Comparison of ENCODE assay signal across 11 cellular contexts in the genomic region with DNA sequence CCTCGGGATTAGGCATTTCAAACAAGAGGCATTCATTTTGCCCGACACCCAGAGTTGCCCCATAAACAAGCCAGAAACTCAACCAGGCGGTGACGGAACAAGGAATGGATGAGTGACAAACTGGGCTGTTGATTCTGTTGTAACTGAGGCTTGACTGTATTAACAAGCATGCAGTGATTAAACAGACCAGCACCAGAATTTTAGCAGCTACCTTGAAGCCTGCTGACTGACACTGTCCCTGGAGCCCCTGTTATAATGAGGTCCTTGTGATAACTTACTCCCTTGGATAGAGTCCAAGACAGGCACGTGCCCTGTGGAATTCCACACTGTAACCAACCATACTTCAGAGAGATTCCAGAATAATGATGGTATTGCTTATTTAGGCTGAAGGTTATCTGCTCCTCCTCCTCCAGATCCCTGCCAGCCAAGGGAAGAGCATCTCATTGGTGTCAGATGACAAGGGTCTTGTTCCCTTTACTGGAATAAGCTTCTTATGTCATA.
DNase-seq lines count a peak whose midpoint lies in the region; ATAC-seq and TF ChIP-seq lines count a peak whose summit lies in the region.
"Had no signal": no experiment of that assay in that cellular context is flagged by ENCODE, and none has a peak within 500 bp of the region (broad histone marks: within the 10 kb centered on the region; RNA-seq: fewer than 3 reads in every experiment).

No MANE protein-coding gene starts in this region.

- no peak for ATAC-seq in GM21717 (IDR thresholded peaks at IDR 0.05; ENCODE audit: unreplicated experiment)

- H3K4me3 ChIP-seq in fibroblast of mammary gland (ENCODE audit: control insufficient read depth, low read depth, low read length) = no peak overlapping the region
- H3K4me3 ChIP-seq: tibial nerve had no signal

- no peak for TF ChIP-seq CTCF in fibroblast of mammary gland (conservative IDR thresholded peaks at IDR 0.05; ENCODE audit: control insufficient read depth, insufficient read depth, low read depth, low read length)

- DNase-seq in GOT3 (lab: John Stamatoyannopoulos, UW) (peak; percentile 19), NCI-H226 (peak; percentile 78), fibroblast of mammary gland (ENCODE audit: low read depth) (peak; percentile 67), pulmonary artery endothelial cell (ENCODE audit: low read depth, low spot score) (peak; percentile 47), medulla oblongata (ENCODE audit: extremely low spot score) (no peak), hypothalamus (lab: John Stamatoyannopoulos, UW) (no peak)
- DNase-seq in activated naive CD4-positive, alpha-beta T cell treated with Interleukin-2 at 50 U/mL for 16 hours = no peak
- DNase-seq: activated CD4-positive, alpha-beta T cell treated with anti-CD3 and anti-CD28 coated beads, Interleukin-2, amount 10 ng/mL, durations not matched to agents 24 days and 14 days; central memory CD4-positive, alpha-beta T cell had no signal

Comparison
In these comparisons a context has a peak if more than half of its experiments do, and no peak if none do; other contexts are left out.
1. DNase-seq: peak in GOT3 (single experiment), NCI-H226 (single experiment), fibroblast of mammary gland (single experiment) and pulmonary artery endothelial cell (single experiment); none in medulla oblongata (single experiment), hypothalamus (0 of 51) and activated naive CD4-positive, alpha-beta T cell treated with Interleukin-2 at 50 U/mL for 16 hours (single experiment).